In the genomic region with DNA sequence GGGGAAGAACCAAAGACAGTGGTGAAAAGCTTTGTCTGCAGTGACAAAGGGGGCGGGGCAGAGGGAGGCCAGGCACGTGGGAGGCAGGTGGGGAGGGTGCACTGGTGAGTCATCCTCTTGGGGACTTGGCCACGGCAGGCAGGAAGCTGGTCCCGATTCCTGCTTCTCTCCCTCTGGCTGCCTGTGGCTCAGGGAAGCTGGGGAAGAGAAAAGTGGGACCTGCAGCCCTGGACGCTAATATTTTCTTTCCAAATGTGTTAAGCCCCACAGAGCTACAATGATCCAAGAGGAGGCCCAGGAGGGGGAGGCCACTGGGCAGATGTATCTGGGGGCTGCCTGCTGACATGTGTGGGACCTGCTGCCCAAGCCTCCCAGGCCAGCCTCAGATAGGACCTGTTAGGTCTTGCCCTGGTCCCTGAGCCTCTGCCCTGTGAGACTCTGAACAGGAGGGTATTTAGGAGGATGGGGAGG, we compare ENCODE assay signal across 8 cellular contexts.
DNase-seq lines count a peak whose midpoint lies in the region; ATAC-seq and TF ChIP-seq lines count a peak whose summit lies in the region.

No MANE protein-coding gene starts in this region.

- H3K27ac Mint-ChIP-seq in activated naive CD8-positive, alpha-beta T cell treated with anti-CD3 and anti-CD28 coated beads for 36 hours = no peak overlapping the region
- no peak overlapping the region for H3K27ac Mint-ChIP-seq in stimulated activated effector memory CD8-positive, alpha-beta T cell treated with anti-CD3 and anti-CD28 coated beads, Interleukin-12 subunit alpha, Interleukin-12 subunit beta, amount 100 ng/mL, for 72 hours

- no peaks in the 10 kb centered on the region for H3K36me3 Mint-ChIP-seq in activated naive CD8-positive, alpha-beta T cell treated with anti-CD3 and anti-CD28 coated beads for 36 hours
- no peaks in the 10 kb centered on the region for H3K36me3 Mint-ChIP-seq in stimulated activated effector memory CD8-positive, alpha-beta T cell treated with anti-CD3 and anti-CD28 coated beads, Interleukin-12 subunit alpha, Interleukin-12 subunit beta, amount 100 ng/mL, for 72 hours

- 25 to 26% methylated on average over 5 of the region's 5 CpGs for WGBS in thyroid gland, 2 donors

- no peaks in the 10 kb centered on the region for H3K36me3 ChIP-seq in thyroid gland

- H3K4me1 Mint-ChIP-seq in activated naive CD8-positive, alpha-beta T cell treated with anti-CD3 and anti-CD28 coated beads for 36 hours = peaks cover 4% of the 10 kb centered on the region
- H3K4me1 Mint-ChIP-seq in stimulated activated effector memory CD8-positive, alpha-beta T cell treated with anti-CD3 and anti-CD28 coated beads, Interleukin-12 subunit alpha, Interleukin-12 subunit beta, amount 100 ng/mL, for 72 hours = peaks cover 4% of the 10 kb centered on the region

- peaks cover 4% of the 10 kb centered on the region for H3K27me3 Mint-ChIP-seq in activated naive CD8-positive, alpha-beta T cell treated with anti-CD3 and anti-CD28 coated beads for 36 hours

- H3K27ac ChIP-seq in thyroid gland = no peak overlapping the region

- intact Hi-C loops in thyroid gland (cut with DNase I) = no loop called here

- no peaks in the 10 kb centered on the region for H3K9me3 Mint-ChIP-seq in activated naive CD8-positive, alpha-beta T cell treated with anti-CD3 and anti-CD28 coated beads for 36 hours
- H3K9me3 Mint-ChIP-seq in stimulated activated effector memory CD8-positive, alpha-beta T cell treated with anti-CD3 and anti-CD28 coated beads, Interleukin-12 subunit alpha, Interleukin-12 subunit beta, amount 100 ng/mL, for 72 hours = no peaks in the 10 kb centered on the region

- no peak overlapping the region for H3K4me3 Mint-ChIP-seq in activated naive CD8-positive, alpha-beta T cell treated with anti-CD3 and anti-CD28 coated beads for 36 hours
- H3K4me3 Mint-ChIP-seq in stimulated activated effector memory CD8-positive, alpha-beta T cell treated with anti-CD3 and anti-CD28 coated beads, Interleukin-12 subunit alpha, Interleukin-12 subunit beta, amount 100 ng/mL, for 72 hours = no peak overlapping the region

- H3K9me3 ChIP-seq in thyroid gland = no peaks in the 10 kb centered on the region

- no peak for TF ChIP-seq POLR2A in thyroid gland (IDR thresholded peaks at IDR 0.05)

- H3K4me1 ChIP-seq in thyroid gland = peaks cover 23 to 34% of the 10 kb centered on the region in 2 donors

- no peaks in the 10 kb centered on the region for H3K27me3 ChIP-seq in thyroid gland

- no peak overlapping the region for H3K4me3 ChIP-seq in thyroid gland (replicated peaks in 1 of 3)

- TF ChIP-seq CTCF in thyroid gland (IDR thresholded peaks at IDR 0.05) = no peak

- peak; percentile 84 for DNase-seq in 8988T
- peak; percentile 11 for DNase-seq in NCI-H187 treated with DMSO at 0.1 percent for 48 hours (lab: John Stamatoyannopoulos, UW)
- peak; percentile 43 for DNase-seq in activated naive CD8-positive, alpha-beta T cell treated with anti-CD3 and anti-CD28 coated beads for 36 hours
- DNase-seq in iPS-NIHi11 (ENCODE audit: low spot score) = peak; percentile 91
- DNase-seq in thyroid gland = peak; percentile 75 to 78
- DNase-seq in stimulated activated effector memory CD8-positive, alpha-beta T cell treated with anti-CD3 and anti-CD28 coated beads, Interleukin-12 subunit alpha, Interleukin-12 subunit beta, amount 100 ng/mL, for 72 hours (ENCODE audit: low spot score in 2 of 2) = no peak
- no peak for DNase-seq in middle frontal gyrus (ENCODE audit: extremely low spot score, low spot score)

- peak; percentile 64 for ATAC-seq in GM18498 (IDR thresholded peaks at IDR 0.05; ENCODE audit: unreplicated experiment)
- ATAC-seq in stimulated activated effector memory CD8-positive, alpha-beta T cell treated with anti-CD3 and anti-CD28 coated beads, Interleukin-12 subunit alpha, Interleukin-12 subunit beta, amount 100 ng/mL, for 72 hours = no peak

Comparison
In these comparisons a context has a peak if more than half of its experiments do, and no peak if none do; other contexts are left out.
1. DNase-seq: peak in 8988T (single experiment), NCI-H187 treated with DMSO at 0.1 percent for 48 hours (single experiment), activated naive CD8-positive, alpha-beta T cell treated with anti-CD3 and anti-CD28 coated beads for 36 hours (single experiment), iPS-NIHi11 (single experiment) and thyroid gland (2 of 2); none in stimulated activated effector memory CD8-positive, alpha-beta T cell treated with anti-CD3 and anti-CD28 coated beads, Interleukin-12 subunit alpha, Interleukin-12 subunit beta, amount 100 ng/mL, for 72 hours (0 of 2) and middle frontal gyrus (single experiment).